13 cellular contexts compared by ENCODE assay signal in genomic region chr7:114825423-114825951, GRCh38.
DNase-seq lines count a peak whose midpoint lies in the region; ATAC-seq and TF ChIP-seq lines count a peak whose summit lies in the region.
"Had no signal": no experiment of that assay in that cellular context is flagged by ENCODE, and none has a peak within 500 bp of the region (broad histone marks: within the 10 kb centered on the region; RNA-seq: fewer than 3 reads in every experiment).

No MANE protein-coding gene starts in this region.

- peaks cover 11% of the 10 kb centered on the region; the same call in 1 of the 2 replicates for H3K9me3 ChIP-seq in Caco-2
- H3K9me3 ChIP-seq: SJSA1 had no signal

- DNase-seq in HFF-Myc (ENCODE audit: extremely low read depth, low read depth) (no peak), T-helper 2 cell (peak in 3 of 5 experiments; percentile 1 to 62 (median 43)), Caco-2 (no peak), NCI-H1105 treated with DMSO at 0.1 percent for 48 hours (lab: John Stamatoyannopoulos, UW) (no peak)
- DNase-seq in activated naive CD4-positive, alpha-beta T cell treated with anti-CD3 and anti-CD28 coated beads, Interleukin-2, amount 50 U/mL, for 72 hours (ENCODE audit: low spot score in 2 of 2) = peak in 1 of 2 donors; percentile 42
- peak; percentile 77 for DNase-seq in stimulated activated CD4-positive, alpha-beta T cell treated with anti-CD3 and anti-CD28 coated beads, Interleukin-4, amount 100 ng/mL, for 24 hours
- DNase-seq: glutamatergic neuron, mammary epithelial cell, NCI-H2171 had no signal

- H3K27ac Mint-ChIP-seq in activated naive CD4-positive, alpha-beta T cell treated with anti-CD3 and anti-CD28 coated beads, Interleukin-2, amount 50 U/mL, for 72 hours = peak overlapping the region; percentile 67 to 97
- H3K27ac Mint-ChIP-seq in Caco-2 (ENCODE audit: unreplicated experiment) = no peak overlapping the region
- H3K27ac Mint-ChIP-seq: IgD-negative memory B cell, progenitor cell of endocrine pancreas had no signal

- BruUV-seq in Caco-2 (replicated peaks; lab: Mats Ljungman, UMichigan) = no TSS peak

- no peaks in the 10 kb centered on the region for H3K4me1 Mint-ChIP-seq in Caco-2 (ENCODE audit: low read depth, unreplicated experiment)
- H3K4me1 Mint-ChIP-seq: IgD-negative memory B cell had no signal

- H3K27me3 Mint-ChIP-seq in Caco-2 (ENCODE audit: insufficient read depth, unreplicated experiment) = no peaks in the 10 kb centered on the region
- H3K27me3 Mint-ChIP-seq: IgD-negative memory B cell, progenitor cell of endocrine pancreas had no signal

- POLR2A ChIA-PET in Caco-2 (lab: Charles Lee) = no interaction called here

- H3K4me1 ChIP-seq in Caco-2 = no peaks in the 10 kb centered on the region

- peaks cover 8 to 72% of the 10 kb centered on the region in 2 donors for H3K36me3 Mint-ChIP-seq in activated naive CD4-positive, alpha-beta T cell treated with anti-CD3 and anti-CD28 coated beads, Interleukin-2, amount 50 U/mL, for 72 hours
- no peaks in the 10 kb centered on the region for H3K36me3 Mint-ChIP-seq in Caco-2 (ENCODE audit: insufficient read depth, unreplicated experiment)

- H3K9me3 Mint-ChIP-seq in activated naive CD4-positive, alpha-beta T cell treated with anti-CD3 and anti-CD28 coated beads, Interleukin-2, amount 50 U/mL, for 72 hours = peaks cover 6 to 41% of the 10 kb centered on the region in 2 donors
- peaks cover 33% of the 10 kb centered on the region for H3K9me3 Mint-ChIP-seq in Caco-2 (ENCODE audit: unreplicated experiment)

- CTCF ChIA-PET in Caco-2 (lab: Charles Lee) = no interaction called here

- H3K4me3 ChIP-seq in HFF-Myc (replicated peaks; ENCODE audit: low read depth, low read length) (no peak overlapping the region), Caco-2 (ENCODE audit: low read depth, low read length) (no peak overlapping the region)
- H3K4me3 ChIP-seq: SJSA1 had no signal

- peak; percentile 90 to 93 for ATAC-seq in activated naive CD4-positive, alpha-beta T cell treated with anti-CD3 and anti-CD28 coated beads, Interleukin-2, amount 50 U/mL, for 72 hours
- ATAC-seq in HG03175 (IDR thresholded peaks at IDR 0.05; ENCODE audit: unreplicated experiment) = no peak

- no peaks in the 10 kb centered on the region for H3K36me3 ChIP-seq in Caco-2 (ENCODE audit: control insufficient read depth, insufficient read depth, low read length)
- H3K36me3 ChIP-seq: SJSA1 had no signal

- TF ChIP-seq CTCF in HFF-Myc (IDR thresholded peaks at IDR 0.05; ENCODE audit: low read depth, low read length, missing control alignments) (peak; percentile 2), Caco-2 (IDR thresholded peaks at IDR 0.05; ENCODE audit: insufficient read depth in 1 of 2, low read depth in 1 of 2, low read length in 1 of 2, severe bottlenecking in 1 of 2, unreplicated experiment in 1 of 2) (peak in 1 of 2 experiments; percentile 29)

- no peaks in the 10 kb centered on the region for H3K27me3 ChIP-seq in Caco-2 (replicated peaks; ENCODE audit: control insufficient read depth, insufficient read depth, low read length)
- H3K27me3 ChIP-seq: SJSA1 had no signal

- no peak overlapping the region for H3K4me3 Mint-ChIP-seq in Caco-2 (ENCODE audit: unreplicated experiment)
- H3K4me3 Mint-ChIP-seq: IgD-negative memory B cell had no signal

- intact Hi-C loops in Caco-2 (cut with micrococcal nuclease; ENCODE audit: unreplicated experiment) = no loop called here

Comparison
In these comparisons a context has a peak if more than half of its experiments do, and no peak if none do; other contexts are left out.
1. DNase-seq: peak in T-helper 2 cell (3 of 5) and stimulated activated CD4-positive, alpha-beta T cell treated with anti-CD3 and anti-CD28 coated beads, Interleukin-4, amount 100 ng/mL, for 24 hours (single experiment); none in HFF-Myc (single experiment), Caco-2 (0 of 2) and NCI-H1105 treated with DMSO at 0.1 percent for 48 hours (single experiment).